ENCODE assay signal across 4 cellular contexts in genomic region chr19:15650123-15650522, GRCh38. TPM values are rescaled to one million over a fixed set of nuclear protein-coding genes. Genes with fewer than 3 reads are reported as not detected.
"Had no signal": no experiment of that assay in that cellular context is flagged by ENCODE, and none has a peak within 500 bp of the region (broad histone marks: within the 10 kb centered on the region; RNA-seq: fewer than 3 reads in every experiment).

No MANE protein-coding gene starts in this region.

RNA-seq across cellular contexts. Expression of gene CYP4F3, which starts 9.4 kb away (rescaled TPM):
- total RNA-seq: LHCN-M2 had no signal

RNA-seq across cellular contexts. Expression of gene CYP4F12, which starts 22.8 kb away (rescaled TPM):
- total RNA-seq: LHCN-M2, M059J, NCI-H460 had no signal

RNA-seq across cellular contexts. Expression of gene CYP4F8, which starts 35.1 kb away (rescaled TPM):
- total RNA-seq: LHCN-M2, M059J, MCF 10A, NCI-H460 had no signal
